In the genomic region with DNA sequence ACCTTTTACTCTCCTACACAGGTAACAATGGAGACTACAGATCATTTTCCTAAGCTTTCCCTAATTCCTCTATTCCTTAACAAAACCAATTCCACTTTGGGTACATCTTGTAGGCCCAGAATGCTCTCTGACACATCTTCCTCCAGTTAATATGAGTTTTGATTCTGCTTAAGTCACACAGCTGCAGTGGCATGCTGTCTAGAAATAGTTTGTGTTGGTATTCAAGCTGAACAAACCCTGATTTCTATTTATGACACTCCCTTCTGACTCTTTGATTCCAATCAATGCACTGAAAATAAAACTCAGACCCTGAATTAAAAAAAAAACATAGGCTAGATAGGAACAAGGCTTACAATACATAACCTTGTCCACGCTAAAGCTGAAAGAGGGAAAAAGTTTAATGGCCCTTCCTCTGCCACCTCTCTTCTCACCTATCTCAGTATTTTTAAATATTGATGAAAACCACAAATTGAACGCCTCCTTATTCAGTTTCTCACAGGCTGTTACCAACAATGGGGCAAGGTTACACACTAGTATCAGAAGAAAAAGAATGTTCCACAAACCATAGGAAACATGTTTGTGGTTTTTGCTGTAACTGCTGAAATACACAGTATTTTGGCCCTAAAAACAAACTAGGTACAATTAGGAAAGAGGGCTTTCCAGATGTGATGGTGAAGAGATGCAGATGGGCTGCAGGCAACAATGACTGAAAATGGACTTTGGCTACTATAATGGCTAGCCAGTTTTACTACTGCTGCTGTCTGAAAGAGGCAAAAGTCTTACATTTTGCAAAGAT, we compare ENCODE assay signal across 15 cellular contexts. TPM values are rescaled to one million over a fixed set of nuclear protein-coding genes. Genes with fewer than 3 reads are reported as not detected.
A peak's percentile ranks its signal among the peaks of the same experiment; 100 is the strongest.
DNase-seq lines count a peak whose midpoint lies in the region; ATAC-seq and TF ChIP-seq lines count a peak whose summit lies in the region.
"Had no signal": no experiment of that assay in that cellular context is flagged by ENCODE, and none has a peak within 500 bp of the region (broad histone marks: within the 10 kb centered on the region; RNA-seq: fewer than 3 reads in every experiment).

No MANE protein-coding gene starts in this region.

- H3K9me3 Mint-ChIP-seq in activated T-cell treated with anti-CD3 and anti-CD28 coated beads, Interleukin-2, amount 50 U/mL, for 72 hours: no peaks in the 10 kb centered on the region
- H3K9me3 Mint-ChIP-seq in activated CD8-positive, alpha-beta T cell treated with anti-CD3 and anti-CD28 coated beads for 36 hours: no peaks in the 10 kb centered on the region
- no peaks in the 10 kb centered on the region for H3K9me3 Mint-ChIP-seq in stimulated activated memory B cell treated with anti-CD40 and anti-IgM and Interleukin-4, amounts not matched to agents 10 μg/mL and 1 μg/mL and 100 μg/mL, for 72 hours
- H3K9me3 Mint-ChIP-seq: neural crest cell, T-cell had no signal

- peak overlapping the region; percentile 18 for H3K27ac Mint-ChIP-seq in activated T-cell treated with anti-CD3 and anti-CD28 coated beads, Interleukin-2, amount 50 U/mL, for 72 hours
- H3K27ac Mint-ChIP-seq in activated CD8-positive, alpha-beta T cell treated with anti-CD3 and anti-CD28 coated beads for 36 hours: peak overlapping the region; percentile 26
- H3K27ac Mint-ChIP-seq in stimulated activated memory B cell treated with anti-CD40 and anti-IgM and Interleukin-4, amounts not matched to agents 10 μg/mL and 1 μg/mL and 100 μg/mL, for 72 hours: peak overlapping the region; percentile 18

- peaks cover 9% of the 10 kb centered on the region for H3K4me1 Mint-ChIP-seq in activated T-cell treated with anti-CD3 and anti-CD28 coated beads, Interleukin-2, amount 50 U/mL, for 72 hours (ENCODE audit: low read depth)
- peaks cover 8% of the 10 kb centered on the region for H3K4me1 Mint-ChIP-seq in activated CD8-positive, alpha-beta T cell treated with anti-CD3 and anti-CD28 coated beads for 36 hours (ENCODE audit: low read depth)
- H3K4me1 Mint-ChIP-seq in stimulated activated memory B cell treated with anti-CD40 and anti-IgM and Interleukin-4, amounts not matched to agents 10 μg/mL and 1 μg/mL and 100 μg/mL, for 72 hours: peaks cover 33% of the 10 kb centered on the region
- H3K4me1 Mint-ChIP-seq: neural crest cell had no signal

- intact Hi-C loops in activated CD8-positive, alpha-beta T cell treated with anti-CD3 and anti-CD28 coated beads for 36 hours (cut with micrococcal nuclease): no loop called here

- CTCF ChIA-PET in activated CD8-positive, alpha-beta T cell treated with anti-CD3 and anti-CD28 coated beads for 36 hours (lab: Charles Lee): interaction anchor here (0.8 to 1.7 kb wide), 2 partner anchors 21 to 111 kb away, joined by 3 to 8 read pairs; no protein-coding TSS in a partner anchor

- H3K27me3 Mint-ChIP-seq in activated T-cell treated with anti-CD3 and anti-CD28 coated beads, Interleukin-2, amount 50 U/mL, for 72 hours (ENCODE audit: low read depth): no peaks in the 10 kb centered on the region
- no peaks in the 10 kb centered on the region for H3K27me3 Mint-ChIP-seq in activated CD8-positive, alpha-beta T cell treated with anti-CD3 and anti-CD28 coated beads for 36 hours
- H3K27me3 Mint-ChIP-seq in stimulated activated memory B cell treated with anti-CD40 and anti-IgM and Interleukin-4, amounts not matched to agents 10 μg/mL and 1 μg/mL and 100 μg/mL, for 72 hours: no peaks in the 10 kb centered on the region
- H3K27me3 Mint-ChIP-seq: T-cell had no signal

- DNase-seq in activated T-cell treated with anti-CD3 and anti-CD28 coated beads, Interleukin-2, amount 50 U/mL, for 72 hours: no peak
- DNase-seq in activated T-cell treated with anti-CD3 and anti-CD28 coated beads for 4 hours: no peak
- DNase-seq in activated CD8-positive, alpha-beta T cell treated with anti-CD3 and anti-CD28 coated beads for 36 hours: no peak
- DNase-seq in NCI-H524 treated with DMSO at 0.1 percent for 48 hours (lab: John Stamatoyannopoulos, UW): no peak
- DNase-seq in NAMALWA (ENCODE audit: low spot score): no peak
- DNase-seq: adrenal gland, dorsolateral prefrontal cortex, left cardiac atrium, small intestine, T-cell, upper lobe of right lung had no signal

- POLR2A ChIA-PET in activated CD8-positive, alpha-beta T cell treated with anti-CD3 and anti-CD28 coated beads for 36 hours (lab: Charles Lee): no interaction called here

- no peak overlapping the region for H3K4me3 Mint-ChIP-seq in activated T-cell treated with anti-CD3 and anti-CD28 coated beads, Interleukin-2, amount 50 U/mL, for 72 hours
- H3K4me3 Mint-ChIP-seq in activated CD8-positive, alpha-beta T cell treated with anti-CD3 and anti-CD28 coated beads for 36 hours: no peak overlapping the region
- no peak overlapping the region for H3K4me3 Mint-ChIP-seq in stimulated activated memory B cell treated with anti-CD40 and anti-IgM and Interleukin-4, amounts not matched to agents 10 μg/mL and 1 μg/mL and 100 μg/mL, for 72 hours
- H3K4me3 Mint-ChIP-seq: neural crest cell, T-cell had no signal

- TF ChIP-seq CTCF in activated CD8-positive, alpha-beta T cell treated with anti-CD3 and anti-CD28 coated beads for 36 hours (IDR thresholded peaks at IDR 0.05): no peak

- ATAC-seq in activated T-cell treated with anti-CD3 and anti-CD28 coated beads, Interleukin-2, amount 50 U/mL, for 72 hours (replicated peaks in 1 of 2): no peak
- ATAC-seq in GM21619 (IDR thresholded peaks at IDR 0.05; ENCODE audit: unreplicated experiment): peak; percentile 48
- ATAC-seq in activated CD8-positive, alpha-beta T cell treated with anti-CD3 and anti-CD28 coated beads for 36 hours: no peak
- ATAC-seq in stimulated activated memory B cell treated with anti-CD40 and anti-IgM and Interleukin-4, amounts not matched to agents 10 μg/mL and 1 μg/mL and 100 μg/mL, for 72 hours: no peak
- no peak for ATAC-seq in HG03108 (IDR thresholded peaks at IDR 0.05; ENCODE audit: unreplicated experiment)
- ATAC-seq: left cardiac atrium, T-cell, upper lobe of right lung had no signal

- H3K36me3 Mint-ChIP-seq in activated T-cell treated with anti-CD3 and anti-CD28 coated beads, Interleukin-2, amount 50 U/mL, for 72 hours (ENCODE audit: insufficient read depth in 2 of 2): peaks cover 0 to 5% of the 10 kb centered on the region in 2 donors
- H3K36me3 Mint-ChIP-seq in activated CD8-positive, alpha-beta T cell treated with anti-CD3 and anti-CD28 coated beads for 36 hours (ENCODE audit: low read depth): peaks cover 15% of the 10 kb centered on the region
- peaks cover 51% of the 10 kb centered on the region for H3K36me3 Mint-ChIP-seq in stimulated activated memory B cell treated with anti-CD40 and anti-IgM and Interleukin-4, amounts not matched to agents 10 μg/mL and 1 μg/mL and 100 μg/mL, for 72 hours

RNA-seq across cellular contexts. Expression of a gene that starts 35.7 kb away (rescaled TPM):
- total RNA-seq in activated T-cell treated with anti-CD3 and anti-CD28 coated beads, Interleukin-2, amount 50 U/mL, for 72 hours: 10 to 100 TPM; 48.0 to 51.7 TPM
- 1 to 10 TPM; 1.4 to 1.8 TPM for total RNA-seq in activated CD8-positive, alpha-beta T cell treated with anti-CD3 and anti-CD28 coated beads for 36 hours

Comparison
In these comparisons a context has a peak if more than half of its experiments do, and no peak if none do; other contexts are left out.
1. RNA of a gene that starts 35.7 kb away (total RNA-seq): 48.0 to 51.7 TPM in activated T-cell treated with anti-CD3 and anti-CD28 coated beads, Interleukin-2, amount 50 U/mL, for 72 hours; 1.4 to 1.8 TPM in activated CD8-positive, alpha-beta T cell treated with anti-CD3 and anti-CD28 coated beads for 36 hours; every median in the first group is over 10 times any median in the second.
2. Peak in every context shown above with its lines, with median percentiles within 50 percentile points of each other: H3K27ac Mint-ChIP-seq.